In genomic region chr9:36006541-36006940, GRCh38 we compare ENCODE assay signal across 26 cellular contexts. TPM values are rescaled to one million over a fixed set of nuclear protein-coding genes. Genes with fewer than 3 reads are reported as not detected.
A peak's percentile ranks its signal among the peaks of the same experiment; 100 is the strongest.
DNase-seq lines count a peak whose midpoint lies in the region; ATAC-seq, FAIRE-seq and TF ChIP-seq lines count a peak whose summit lies in the region.
"Had no signal": no experiment of that assay in that cellular context is flagged by ENCODE, and none has a peak within 500 bp of the region (broad histone marks: within the 10 kb centered on the region; RNA-seq: fewer than 3 reads in every experiment).

No MANE protein-coding gene starts in this region.

- H3K4me1 ChIP-seq in OCI-LY3 (ENCODE audit: low read length), result peaks cover 34% of the 10 kb centered on the region
- peaks cover 22% of the 10 kb centered on the region for H3K4me1 ChIP-seq in GM12878 (ENCODE audit: control insufficient read depth, insufficient read depth, low read length)
- H3K4me1 ChIP-seq: neural progenitor cell had no signal

- SMC1A ChIA-PET in GM12878 (lab: Charles Lee; ENCODE audit: uncharacterized antibody, unreplicated experiment), result interaction anchor here (1.0 to 3.3 kb wide), 3 partner anchors 9 to 17 kb away, joined by 4 to 16 read pairs (median 9); no protein-coding TSS in a partner anchor

- CTCF ChIA-PET in GM12878 (lab: Yijun Ruan, JAX), result interaction anchor here (0.8 to 5.4 kb wide), 7 partner anchors 12 to 322 kb away, joined by 3 to 98 read pairs (median 4); no protein-coding TSS in a partner anchor

- H2AFZ ChIP-seq in OCI-LY3 (ENCODE audit: low read depth, low read length) (no peak overlapping the region), GM12878 (ENCODE audit: control insufficient read depth, low read depth, low read length) (no peak overlapping the region)
- H2AFZ ChIP-seq: neural progenitor cell had no signal

- H3K27ac Mint-ChIP-seq in stimulated activated naive B cell treated with anti-CD40 and anti-IgM and Interleukin-4, amounts not matched to agents 10 μg/mL and 1 μg/mL and 100 μg/mL, for 72 hours, result no peak overlapping the region
- H3K27ac Mint-ChIP-seq: activated CD4-positive, alpha-beta T cell treated with anti-CD3 and anti-CD28 coated beads, Interleukin-2, amount 10 ng/mL, durations not matched to agents 7 days and 5 days; mesothelial cell of epicardium; neural progenitor cell had no signal

- H3K27ac ChIP-seq in OCI-LY3 (ENCODE audit: low read length) (0 out of 2 replicates have a peak overlapping the region, but pooled peaks have one; percentile 39), GM12878 (ENCODE audit: control insufficient read depth, insufficient read depth) (no peak overlapping the region)
- H3K27ac ChIP-seq: 22Rv1, gastroesophageal sphincter, neural progenitor cell, spleen had no signal

- H3K4me1 Mint-ChIP-seq in stimulated activated naive B cell treated with anti-CD40 and anti-IgM and Interleukin-4, amounts not matched to agents 10 μg/mL and 1 μg/mL and 100 μg/mL, for 72 hours, result peaks cover 24 to 37% of the 10 kb centered on the region in 2 donors
- H3K4me1 Mint-ChIP-seq: mesothelial cell of epicardium, neural progenitor cell had no signal

- RAD21 ChIA-PET in GM12878 (lab: Charles Lee; ENCODE audit: unreplicated experiment), result interaction anchor here (1.2 kb wide), 1 partner anchor 17 kb away, joined by 3 read pairs; no protein-coding TSS in a partner anchor

- no TSS peak for BruUV-seq in GM12878 (replicated peaks; lab: Mats Ljungman, UMichigan)

- peaks cover 28 to 43% of the 10 kb centered on the region in 2 donors for H3K27me3 Mint-ChIP-seq in stimulated activated naive B cell treated with anti-CD40 and anti-IgM and Interleukin-4, amounts not matched to agents 10 μg/mL and 1 μg/mL and 100 μg/mL, for 72 hours

- peak overlapping the region; percentile 41; the same call in 1 of the 2 replicates for H3K4me3 ChIP-seq in OCI-LY3 (ENCODE audit: low read length)
- H3K4me3 ChIP-seq in GM12878, result no peak overlapping the region
- H3K4me3 ChIP-seq: gastroesophageal sphincter, neural progenitor cell, spleen had no signal

- TF ChIP-seq EP300 in GM12878 (IDR thresholded peaks at IDR 0.05; ENCODE audit: borderline replicate concordance in 1 of 2, control insufficient read depth in 1 of 2, low read depth in 2 of 2, low read length in 2 of 2), result no peak

- no peak for TF ChIP-seq CTCF in OCI-LY3 (IDR thresholded peaks at IDR 0.05; ENCODE audit: low read depth, low read length)
- TF ChIP-seq CTCF in GM12878 (IDR thresholded peaks at IDR 0.05 in 2 of 3, conservative IDR thresholded peaks at IDR 0.05 in 1 of 3; ENCODE audit: control insufficient read depth in 2 of 3, extremely low read depth in 1 of 3, insufficient read depth in 1 of 3, low read depth in 3 of 3, low read length in 3 of 3), result no peak

- intact Hi-C loops in GM12878 (cut with micrococcal nuclease; ENCODE audit: unreplicated experiment), result no loop called here

- peaks cover 9% of the 10 kb centered on the region for H3K36me3 ChIP-seq in OCI-LY3 (replicated peaks; ENCODE audit: low read depth, low read length)
- no peaks in the 10 kb centered on the region for H3K36me3 ChIP-seq in GM12878 (ENCODE audit: control insufficient read depth in 2 of 2, insufficient read depth in 2 of 2, low read length in 1 of 2)
- H3K36me3 ChIP-seq: gastroesophageal sphincter, neural progenitor cell, spleen had no signal

- H3K4me2 ChIP-seq in OCI-LY3 (ENCODE audit: low read length), result peak overlapping the region; percentile 67
- H3K4me2 ChIP-seq in GM12878 (ENCODE audit: control insufficient read depth, insufficient read depth), result peak overlapping the region; percentile 12; the same call in 1 of the 2 replicates
- H3K4me2 ChIP-seq: neural progenitor cell had no signal

- H3K4me3 Mint-ChIP-seq in stimulated activated naive B cell treated with anti-CD40 and anti-IgM and Interleukin-4, amounts not matched to agents 10 μg/mL and 1 μg/mL and 100 μg/mL, for 72 hours, result no peak overlapping the region
- H3K4me3 Mint-ChIP-seq: activated CD4-positive, alpha-beta T cell treated with anti-CD3 and anti-CD28 coated beads, Interleukin-2, amount 10 ng/mL, durations not matched to agents 7 days and 5 days; mesothelial cell of epicardium; neural progenitor cell had no signal

- H3K9me3 ChIP-seq in OCI-LY3 (ENCODE audit: insufficient read depth, low read length) (peaks cover 12% of the 10 kb centered on the region), GM12878 (replicated peaks; ENCODE audit: control insufficient read depth, insufficient read depth, low read length) (peaks cover 4% of the 10 kb centered on the region; the same call in 2 of the 3 replicates)

- H4K20me1 ChIP-seq in OCI-LY3 (ENCODE audit: insufficient read depth, low read length) (no peaks in the 10 kb centered on the region), GM12878 (ENCODE audit: control insufficient read depth, insufficient read depth) (no peaks in the 10 kb centered on the region)

- peaks cover 5 to 6% of the 10 kb centered on the region in 2 donors for H3K36me3 Mint-ChIP-seq in stimulated activated naive B cell treated with anti-CD40 and anti-IgM and Interleukin-4, amounts not matched to agents 10 μg/mL and 1 μg/mL and 100 μg/mL, for 72 hours
- H3K36me3 Mint-ChIP-seq: mesothelial cell of epicardium, neural progenitor cell had no signal

- H3K27me3 ChIP-seq in OCI-LY3 (ENCODE audit: low read depth, low read length), result peaks cover 53% of the 10 kb centered on the region
- peaks cover 0 to 3% of the 10 kb centered on the region in 2 experiments; a peak in 3 of 4 replicates for H3K27me3 ChIP-seq in GM12878 (replicated peaks in 1 of 2; ENCODE audit: control insufficient read depth in 2 of 2, insufficient read depth in 2 of 2, low read length in 1 of 2)

- H3K79me2 ChIP-seq in OCI-LY3 (ENCODE audit: low read length) (no peaks in the 10 kb centered on the region), GM12878 (ENCODE audit: control insufficient read depth, insufficient read depth, low read length) (no peaks in the 10 kb centered on the region)

- no peak for FAIRE-seq in GM12878 (lab: Jason Lieb, UNC)
- FAIRE-seq: TTC549, urothelium cell line had no signal

- TF ChIP-seq RAD21 in GM12878 (IDR thresholded peaks at IDR 0.05; ENCODE audit: insufficient read depth, low read depth, low read length), result no peak

- DNase-seq in DMS53 (lab: John Stamatoyannopoulos, UW) (peak; percentile 25), DMS53 treated with DMSO at 0.1 percent for 48 hours (lab: John Stamatoyannopoulos, UW; ENCODE audit: unreplicated experiment) (no peak), GM12878 (ENCODE audit: low read depth, low spot score) (no peak), DMS153 treated with DMSO at 0.1 percent for 48 hours (lab: John Stamatoyannopoulos, UW; ENCODE audit: unreplicated experiment) (no peak), A172 (ENCODE audit: low spot score) (no peak), cerebellar cortex (ENCODE audit: low spot score) (no peak)
- DNase-seq in stimulated activated naive B cell treated with anti-CD40 and anti-IgM and Interleukin-4, amounts not matched to agents 10 μg/mL and 1 μg/mL and 100 μg/mL, for 72 hours, result no peak
- DNase-seq: activated CD4-positive, alpha-beta T cell treated with anti-CD3 and anti-CD28 coated beads, Interleukin-2, amount 10 ng/mL, durations not matched to agents 7 days and 5 days; activated naive CD4-positive, alpha-beta T cell treated with Interleukin-2 at 50 U/mL for 16 hours; activated T-cell treated with anti-CD3 and anti-CD28 coated beads for 4 hours; caudate nucleus; effector CD8-positive, alpha-beta T cell; NCI-H146; NCI-H748 treated with DMSO at 0.1 percent for 48 hours; spleen; stimulated activated CD8-positive, alpha-beta memory T cell treated with anti-CD3 and anti-CD28 coated beads, Interleukin-4, amount 100 ng/mL, for 48 hours; substantia nigra had no signal

- H3K9ac ChIP-seq in OCI-LY3 (ENCODE audit: low read length), result no peak overlapping the region
- H3K9ac ChIP-seq in GM12878 (ENCODE audit: control insufficient read depth, insufficient read depth, low read length), result no peak overlapping the region
- H3K9ac ChIP-seq: neural progenitor cell had no signal

- in situ Hi-C loops in GM12878 (cut with MboI), result no loop called here

- ATAC-seq in GM12878, result peak; percentile 68
- ATAC-seq in stimulated activated naive B cell treated with anti-CD40 and anti-IgM and Interleukin-4, amounts not matched to agents 10 μg/mL and 1 μg/mL and 100 μg/mL, for 72 hours (replicated peaks), result peak; percentile 51 to 58
- ATAC-seq: esophagus mucosa, gastroesophageal sphincter had no signal

- POLR2A ChIA-PET in GM12878 (lab: Charles Lee), result interaction anchor here (0.6 kb wide), 1 partner anchor 915 kb away, joined by 3 read pairs; no protein-coding TSS in a partner anchor

- peaks cover 8 to 9% of the 10 kb centered on the region in 2 donors for H3K9me3 Mint-ChIP-seq in stimulated activated naive B cell treated with anti-CD40 and anti-IgM and Interleukin-4, amounts not matched to agents 10 μg/mL and 1 μg/mL and 100 μg/mL, for 72 hours

- TF ChIP-seq POLR2A in GM12878 (IDR thresholded peaks at IDR 0.05; ENCODE audit: low read depth, low read length), result no peak

- 82% methylated on average over 2 of the region's 2 CpGs for WGBS in GM12878 (ENCODE audit: insufficient coverage, insufficient replicate concordance, low lambda C conversion rate, missing lambda C conversion rate)

RNA-seq across cellular contexts. Expression of gene RECK, which starts 30.2 kb away (rescaled TPM):
- 0.10 and 0.27 TPM in 2 replicates for total RNA-seq in GM12878 (2013; cell fraction: nucleolus; rRNA removed)
- 0.06 TPM in 1 of 2 replicates, not detected in the other for total RNA-seq in GM12878 (2014; rRNA removed)
- total RNA-seq in GM12878 (2014; rRNA removed; fragmentation: Illumina TruSeq; extraction: Trizol), result 0.13 TPM in 1 of 2 replicates, not detected in the other
- total RNA-seq in GM12878 (2021), result 0.10 and 0.21 TPM in 2 replicates
- 1.0 TPM for polyA plus RNA-seq in GM12878 (2011; ENCODE audit: low read depth)
- 0.15 and 0.20 TPM in 2 replicates for polyA plus RNA-seq in GM12878 (2011; rRNA removed)
- polyA plus RNA-seq in GM12878 (2011; cell fraction: cytosol; rRNA removed), result 0.02 and 0.16 TPM in 2 replicates
- 0.04 and 0.15 TPM in 2 replicates for polyA plus RNA-seq in GM12878 (2011; cell fraction: nucleus; rRNA removed)
- polyA plus RNA-seq in GM12878 (2012), result 1.5 and 1.6 TPM in 2 replicates
- polyA plus RNA-seq in GM12878 (2014; fragmentation: Illumina TruSeq; extraction: Trizol), result 0.08 and 0.13 TPM in 2 replicates
- under 1 TPM; 0.02 to 0.07 TPM for polyA plus RNA-seq in GM12878 (2014; fragmentation: Nextera tagmentation; extraction: Ambion mirVana)
- polyA plus RNA-seq in GM12878 (2014; rRNA removed), result 0.11 and 0.36 TPM in 2 replicates
- polyA plus RNA-seq in GM12878 (2016; fragmentation: Nextera tagmentation; extraction: Ambion mirVana), result under 1 TPM; 0.29 to 0.40 TPM
- polyA minus RNA-seq in GM12878 (2011; rRNA and poly(A)+ RNA removed), result 0.10 TPM in 1 of 2 replicates, not detected in the other
- polyA minus RNA-seq in GM12878 (2011; cell fraction: cytosol; rRNA and poly(A)+ RNA removed), result not detected in 2 replicates
- 0.12 TPM in 1 of 2 replicates, not detected in the other for polyA minus RNA-seq in GM12878 (2011; cell fraction: nucleus; rRNA and poly(A)+ RNA removed)
- total RNA-seq in A172 (2014; rRNA removed; shearing (Covaris generic)), result 17.9 and 19.4 TPM in 2 replicates

RNA-seq across cellular contexts. Expression of gene OR2S2, which starts 48.6 kb away (rescaled TPM):
- not detected in 2 replicates for total RNA-seq in GM12878 (2013; cell fraction: nucleolus; rRNA removed)
- total RNA-seq in GM12878 (2014; rRNA removed), result not detected in 2 replicates
- total RNA-seq in GM12878 (2014; rRNA removed; fragmentation: Illumina TruSeq; extraction: Trizol), result not detected in 2 replicates
- not detected in 2 replicates for total RNA-seq in GM12878 (2021)
- not detected for polyA plus RNA-seq in GM12878 (2011; ENCODE audit: low read depth)
- not detected in 2 replicates for polyA plus RNA-seq in GM12878 (2011; rRNA removed)
- not detected in 2 replicates for polyA plus RNA-seq in GM12878 (2011; cell fraction: cytosol; rRNA removed)
- polyA plus RNA-seq in GM12878 (2011; cell fraction: nucleus; rRNA removed), result not detected in 2 replicates
- polyA plus RNA-seq in GM12878 (2012), result not detected in 2 replicates
- not detected in 2 replicates for polyA plus RNA-seq in GM12878 (2014; fragmentation: Illumina TruSeq; extraction: Trizol)
- not detected for polyA plus RNA-seq in GM12878 (2014; fragmentation: Nextera tagmentation; extraction: Ambion mirVana)
- polyA plus RNA-seq in GM12878 (2014; rRNA removed), result not detected in 2 replicates
- not detected for polyA plus RNA-seq in GM12878 (2016; fragmentation: Nextera tagmentation; extraction: Ambion mirVana)
- polyA minus RNA-seq in GM12878 (2011; rRNA and poly(A)+ RNA removed), result not detected in 2 replicates
- not detected in 2 replicates for polyA minus RNA-seq in GM12878 (2011; cell fraction: cytosol; rRNA and poly(A)+ RNA removed)
- not detected in 2 replicates for polyA minus RNA-seq in GM12878 (2011; cell fraction: nucleus; rRNA and poly(A)+ RNA removed)
- not detected in 2 replicates for total RNA-seq in A172 (2014; rRNA removed; shearing (Covaris generic))
- total RNA-seq: activated CD4-positive, alpha-beta T cell treated with anti-CD3 and anti-CD28 coated beads, Interleukin-2, amount 10 ng/mL, durations not matched to agents 7 days and 5 days; esophagus mucosa; gastroesophageal sphincter; mesothelial cell of epicardium; renal cortical epithelial cell; spleen had no signal
- polyA plus RNA-seq: spleen had no signal

Comparison
In these comparisons a context has a peak if more than half of its experiments do, and no peak if none do; other contexts are left out.
1. RNA of gene RECK, which starts 30.2 kb away (total RNA-seq): 17.9 to 19.4 TPM in A172; 0.06 to 0.27 TPM in GM12878; every median in the first group is over 10 times any median in the second.